In genomic region chr2:12087175-12087574, GRCh38 we compare ENCODE assay signal across 16 cellular contexts.
DNase-seq lines count a peak whose midpoint lies in the region; ATAC-seq and TF ChIP-seq lines count a peak whose summit lies in the region.
"Had no signal": no experiment of that assay in that cellular context is flagged by ENCODE, and none has a peak within 500 bp of the region (broad histone marks: within the 10 kb centered on the region; RNA-seq: fewer than 3 reads in every experiment).

No MANE protein-coding gene starts in this region.

- 0 out of 2 replicates have a peak, but pooled peaks cover 2% of the 10 kb centered on the region for H3F3A ChIP-seq in DOHH2 (ENCODE audit: control insufficient read depth, insufficient read depth)
- H3F3A ChIP-seq in Loucy (ENCODE audit: low read depth), result no peaks in the 10 kb centered on the region
- H3F3A ChIP-seq in SU-DHL-6 (ENCODE audit: insufficient read depth), result peaks cover 7% of the 10 kb centered on the region

- H3K9me2 ChIP-seq in DOHH2 (replicated peaks; ENCODE audit: control insufficient read depth, low read length) (no peaks in the 10 kb centered on the region), Loucy (replicated peaks; ENCODE audit: low read depth, low read length) (no peaks in the 10 kb centered on the region), SU-DHL-6 (replicated peaks; ENCODE audit: insufficient read depth, low read length) (no peaks in the 10 kb centered on the region)

- H3K27me3 ChIP-seq in DOHH2 (ENCODE audit: control insufficient read depth, low read length), result no peaks in the 10 kb centered on the region
- no peaks in the 10 kb centered on the region for H3K27me3 ChIP-seq in Loucy (ENCODE audit: insufficient read depth, low read length, poor library complexity, severe bottlenecking)
- H3K27me3 ChIP-seq in SU-DHL-6 (ENCODE audit: low read length), result no peaks in the 10 kb centered on the region
- H3K27me3 ChIP-seq: SJSA1 had no signal

- H3K4me1 ChIP-seq in DOHH2 (ENCODE audit: control insufficient read depth, low read length), result peaks cover 30% of the 10 kb centered on the region
- H3K4me1 ChIP-seq in Loucy (ENCODE audit: insufficient read depth, low read length, poor library complexity, severe bottlenecking), result peaks cover 21% of the 10 kb centered on the region

- 0 out of 2 replicates have a peak overlapping the region, but pooled peaks have one; percentile 1 for H2AFZ ChIP-seq in Loucy (ENCODE audit: low read length)
- H2AFZ ChIP-seq in SU-DHL-6 (ENCODE audit: low read depth, low read length, severe bottlenecking), result peak overlapping the region; percentile 25

- no peak overlapping the region for H3K9ac ChIP-seq in Loucy (ENCODE audit: low read depth, low read length, poor library complexity, severe bottlenecking)
- peak overlapping the region; percentile 8; the same call in 1 of the 2 replicates for H3K9ac ChIP-seq in SU-DHL-6 (ENCODE audit: low read length)

- no peak for ATAC-seq in GM21528 (IDR thresholded peaks at IDR 0.05; ENCODE audit: low FRiP score, unreplicated experiment)
- no peak for ATAC-seq in HG03432 (IDR thresholded peaks at IDR 0.05; ENCODE audit: unreplicated experiment)
- ATAC-seq in GM19023 (IDR thresholded peaks at IDR 0.05; ENCODE audit: unreplicated experiment), result no peak
- ATAC-seq: HepG2 had no signal

- peak; percentile 25 for DNase-seq in renal cortical epithelial cell (ENCODE audit: low read depth)
- DNase-seq: CD4-positive, alpha-beta T cell; GOT3; NCI-H1417 treated with DMSO at 0.1 percent for 48 hours; NCI-H187 treated with DMSO at 0.1 percent for 48 hours; NCI-H2227 treated with DMSO at 0.1 percent for 48 hours; NCI-H510A treated with DMSO at 0.1 percent for 48 hours; NCI-H774 had no signal

- H3K27ac ChIP-seq in DOHH2 (ENCODE audit: low read depth, low read length), result no peak overlapping the region
- H3K27ac ChIP-seq in SU-DHL-6 (ENCODE audit: low read depth, low read length), result peak overlapping the region; percentile 64
- H3K27ac ChIP-seq: SJSA1 had no signal

- H3K4me3 ChIP-seq in DOHH2 (ENCODE audit: low read length) (peak overlapping the region; percentile 44), Loucy (ENCODE audit: low read length, poor library complexity, severe bottlenecking) (no peak overlapping the region), SU-DHL-6 (ENCODE audit: insufficient read depth, low read length, poor library complexity, severe bottlenecking) (no peak overlapping the region)
- H3K4me3 ChIP-seq: SJSA1 had no signal

- TF ChIP-seq CTCF in DOHH2 (IDR thresholded peaks at IDR 0.05; ENCODE audit: low read depth, low read length, poor library complexity, severe bottlenecking) (no peak), Loucy (conservative IDR thresholded peaks at IDR 0.05; ENCODE audit: low read length) (no peak), SU-DHL-6 (IDR thresholded peaks at IDR 0.05; ENCODE audit: insufficient read depth, low read length, poor library complexity, severe bottlenecking) (no peak)

- H3K4me2 ChIP-seq in DOHH2 (ENCODE audit: low read length) (peak overlapping the region; percentile 49), Loucy (ENCODE audit: low read depth, low read length, poor library complexity, severe bottlenecking) (no peak overlapping the region), SU-DHL-6 (ENCODE audit: low read depth, low read length, poor library complexity, severe bottlenecking) (peak overlapping the region; percentile 39)

- no peaks in the 10 kb centered on the region for H4K20me1 ChIP-seq in DOHH2 (ENCODE audit: control insufficient read depth, insufficient read depth, low read depth, low read length)
- no peaks in the 10 kb centered on the region for H4K20me1 ChIP-seq in Loucy (ENCODE audit: insufficient read depth, low read length, poor library complexity, severe bottlenecking)
- H4K20me1 ChIP-seq in SU-DHL-6 (ENCODE audit: low read depth, low read length), result no peaks in the 10 kb centered on the region

- H3K9me3 ChIP-seq in DOHH2 (ENCODE audit: control insufficient read depth, insufficient read depth, low read length) (no peaks in the 10 kb centered on the region), Loucy (ENCODE audit: insufficient read depth, low read depth, low read length) (0 out of 2 replicates have a peak, but pooled peaks cover 3% of the 10 kb centered on the region), SU-DHL-6 (ENCODE audit: insufficient read depth, low read length) (no peaks in the 10 kb centered on the region)
- H3K9me3 ChIP-seq: SJSA1 had no signal

- no peaks in the 10 kb centered on the region for H3K79me2 ChIP-seq in DOHH2 (ENCODE audit: control insufficient read depth, low read length)
- no peaks in the 10 kb centered on the region for H3K79me2 ChIP-seq in Loucy (ENCODE audit: insufficient read depth, low read length)
- H3K79me2 ChIP-seq in SU-DHL-6 (ENCODE audit: insufficient read depth, low read length), result no peaks in the 10 kb centered on the region

- H3K36me3 ChIP-seq in DOHH2 (ENCODE audit: control insufficient read depth, low read length) (no peaks in the 10 kb centered on the region), Loucy (ENCODE audit: insufficient read depth, low read length) (no peaks in the 10 kb centered on the region), SU-DHL-6 (ENCODE audit: low read length) (no peaks in the 10 kb centered on the region)
- H3K36me3 ChIP-seq: SJSA1 had no signal
